Comparison of ENCODE assay signal across 9 cellular contexts in the genomic region with DNA sequence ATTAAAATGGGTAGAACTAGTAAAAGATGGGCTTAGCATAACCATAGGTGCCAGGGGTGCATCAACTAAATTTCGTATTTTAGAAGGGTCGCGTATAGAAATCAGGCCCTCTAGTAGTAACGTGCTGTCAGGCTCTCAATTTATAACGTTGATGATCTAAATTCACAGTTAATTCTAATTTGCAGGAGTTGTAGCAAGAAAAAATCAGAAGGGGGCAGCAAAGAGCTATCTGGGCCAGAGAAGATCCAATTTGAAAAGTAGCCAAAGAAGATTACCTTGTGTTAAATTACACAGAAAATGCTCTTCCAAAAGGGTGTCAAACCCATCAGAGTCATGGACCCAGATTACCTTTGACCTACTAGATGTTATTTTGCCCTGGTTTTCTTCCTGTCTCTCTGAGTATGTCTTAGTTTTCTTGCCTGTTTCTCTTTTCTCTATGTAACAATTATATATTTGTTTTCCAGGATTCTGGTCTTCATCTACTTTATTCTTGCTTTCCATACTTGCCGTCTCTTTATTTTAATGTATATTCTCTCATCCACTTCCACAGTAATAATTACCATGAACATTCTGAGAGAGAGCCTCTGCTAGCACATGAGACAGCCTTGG.
A peak's percentile ranks its signal among the peaks of the same experiment; 100 is the strongest.
DNase-seq lines count a peak whose midpoint lies in the region; ATAC-seq, FAIRE-seq and TF ChIP-seq lines count a peak whose summit lies in the region.
"Had no signal": no experiment of that assay in that cellular context is flagged by ENCODE, and none has a peak within 500 bp of the region (broad histone marks: within the 10 kb centered on the region; RNA-seq: fewer than 3 reads in every experiment).

No MANE protein-coding gene starts in this region.

- no peak overlapping the region for H3K4me3 Mint-ChIP-seq in naive B cell
- no peak overlapping the region for H3K4me3 Mint-ChIP-seq in stimulated activated memory B cell treated with anti-CD40 and anti-IgM and Interleukin-4, amounts not matched to agents 10 μg/mL and 1 μg/mL and 100 μg/mL, for 72 hours
- H3K4me3 Mint-ChIP-seq: dendritic cell treated with granulocyte-macrophage colony-stimulating factor and Interleukin-4, amounts not matched to agents 40 ng/mL and 50 ng/mL, for 4 days had no signal

- TF ChIP-seq CTCF in GM12875 (IDR thresholded peaks at IDR 0.05; ENCODE audit: borderline replicate concordance, insufficient read depth, low read depth, low read length) (peak; percentile 53; the same call in 1 of the 2 replicates), choroid plexus epithelial cell (conservative IDR thresholded peaks at IDR 0.05; ENCODE audit: low read depth, low read length) (peak; percentile 77)

- H3K4me1 Mint-ChIP-seq in naive B cell, result no peaks in the 10 kb centered on the region
- no peaks in the 10 kb centered on the region for H3K4me1 Mint-ChIP-seq in stimulated activated memory B cell treated with anti-CD40 and anti-IgM and Interleukin-4, amounts not matched to agents 10 μg/mL and 1 μg/mL and 100 μg/mL, for 72 hours

- no peak overlapping the region for H3K27ac Mint-ChIP-seq in naive B cell
- H3K27ac Mint-ChIP-seq in stimulated activated memory B cell treated with anti-CD40 and anti-IgM and Interleukin-4, amounts not matched to agents 10 μg/mL and 1 μg/mL and 100 μg/mL, for 72 hours, result no peak overlapping the region
- H3K27ac Mint-ChIP-seq: dendritic cell treated with granulocyte-macrophage colony-stimulating factor and Interleukin-4, amounts not matched to agents 40 ng/mL and 50 ng/mL, for 4 days had no signal

- DNase-seq in NCI-H69 (lab: John Stamatoyannopoulos, UW) (peak; percentile 68), choroid plexus epithelial cell (ENCODE audit: low read depth) (peak; percentile 42), naive B cell (peak; percentile 15)
- DNase-seq in stimulated activated naive CD4-positive, alpha-beta T cell (lab: John Stamatoyannopoulos, UW), result no peak

- peak; percentile 64 for ATAC-seq in HG03139 (IDR thresholded peaks at IDR 0.05; ENCODE audit: unreplicated experiment)
- ATAC-seq in naive B cell (ENCODE audit: low read depth in 2 of 2), result no peak
- no peak for ATAC-seq in stimulated activated memory B cell treated with anti-CD40 and anti-IgM and Interleukin-4, amounts not matched to agents 10 μg/mL and 1 μg/mL and 100 μg/mL, for 72 hours

- no peak overlapping the region for H3K4me3 ChIP-seq in GM12875 (ENCODE audit: low read depth, low read length)
- H3K4me3 ChIP-seq in choroid plexus epithelial cell (ENCODE audit: low read depth, low read length), result no peak overlapping the region

- peaks cover 0 to 2% (median 0%) of the 10 kb centered on the region in 7 donors for H3K9me3 Mint-ChIP-seq in naive B cell
- no peaks in the 10 kb centered on the region for H3K9me3 Mint-ChIP-seq in stimulated activated memory B cell treated with anti-CD40 and anti-IgM and Interleukin-4, amounts not matched to agents 10 μg/mL and 1 μg/mL and 100 μg/mL, for 72 hours
- H3K9me3 Mint-ChIP-seq: dendritic cell treated with granulocyte-macrophage colony-stimulating factor and Interleukin-4, amounts not matched to agents 40 ng/mL and 50 ng/mL, for 4 days had no signal

- no peaks in the 10 kb centered on the region for H3K36me3 Mint-ChIP-seq in naive B cell
- H3K36me3 Mint-ChIP-seq in stimulated activated memory B cell treated with anti-CD40 and anti-IgM and Interleukin-4, amounts not matched to agents 10 μg/mL and 1 μg/mL and 100 μg/mL, for 72 hours, result no peaks in the 10 kb centered on the region

- H3K27me3 Mint-ChIP-seq in naive B cell, result no peaks in the 10 kb centered on the region
- no peaks in the 10 kb centered on the region for H3K27me3 Mint-ChIP-seq in stimulated activated memory B cell treated with anti-CD40 and anti-IgM and Interleukin-4, amounts not matched to agents 10 μg/mL and 1 μg/mL and 100 μg/mL, for 72 hours
- H3K27me3 Mint-ChIP-seq: dendritic cell treated with granulocyte-macrophage colony-stimulating factor and Interleukin-4, amounts not matched to agents 40 ng/mL and 50 ng/mL, for 4 days had no signal

- FAIRE-seq in A204.1 (lab: Jason Lieb, UNC), result peak; percentile 46

Comparison
In these comparisons a context has a peak if more than half of its experiments do, and no peak if none do; other contexts are left out.
1. DNase-seq: peak in NCI-H69 (single experiment), choroid plexus epithelial cell (single experiment) and naive B cell (single experiment); none in stimulated activated naive CD4-positive, alpha-beta T cell (0 of 6).